Comparison of ENCODE assay signal across 11 cellular contexts in the genomic region with DNA sequence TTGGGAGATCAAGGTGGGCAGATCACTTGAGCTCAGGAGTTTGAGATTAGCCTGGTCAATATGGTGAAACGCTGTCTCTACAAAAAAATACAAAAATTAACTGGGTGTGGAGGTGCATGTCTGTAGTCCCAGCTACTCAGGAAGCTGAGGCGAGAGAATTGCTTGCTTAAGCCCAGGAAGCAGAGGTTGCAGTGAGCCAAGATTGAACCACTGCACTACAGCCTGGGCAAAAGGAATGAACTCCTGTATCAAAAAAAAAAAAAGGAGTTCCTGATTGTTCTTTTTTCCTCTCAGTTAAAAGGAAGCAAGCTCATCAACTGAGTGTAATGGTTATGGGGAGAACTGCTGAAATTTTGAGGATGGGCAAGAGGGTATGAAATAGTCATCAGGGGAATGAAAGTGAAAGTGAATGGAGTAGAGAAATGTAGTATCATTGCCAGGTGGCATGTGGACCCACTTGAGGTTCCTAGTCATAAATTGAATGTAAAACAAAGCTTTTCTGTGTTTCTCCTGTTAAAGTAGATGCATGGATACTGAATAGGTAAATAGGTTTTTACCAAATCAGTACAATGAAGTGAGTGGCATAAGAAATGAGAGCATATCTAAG. TPM values are rescaled to one million over a fixed set of nuclear protein-coding genes. Genes with fewer than 3 reads are reported as not detected.
A peak's percentile ranks its signal among the peaks of the same experiment; 100 is the strongest.
DNase-seq lines count a peak whose midpoint lies in the region; ATAC-seq and TF ChIP-seq lines count a peak whose summit lies in the region.
"Had no signal": no experiment of that assay in that cellular context is flagged by ENCODE, and none has a peak within 500 bp of the region (broad histone marks: within the 10 kb centered on the region; RNA-seq: fewer than 3 reads in every experiment).

No MANE protein-coding gene starts in this region.

- H3K4me1 Mint-ChIP-seq in central memory CD8-positive, alpha-beta T cell = peaks cover 4% of the 10 kb centered on the region
- H3K4me1 Mint-ChIP-seq in chondrocyte (ENCODE audit: low read depth) (no peaks in the 10 kb centered on the region), HFFc6 (ENCODE audit: low read depth) (no peaks in the 10 kb centered on the region)

- no peak overlapping the region for H3K4me3 Mint-ChIP-seq in central memory CD8-positive, alpha-beta T cell
- H3K4me3 Mint-ChIP-seq in chondrocyte (ENCODE audit: unreplicated experiment) (no peak overlapping the region), HFFc6 (no peak overlapping the region)

- WGBS in heart left ventricle, 4 donors = 55 to 71% (median 60%) methylated on average over 2 of the region's 2 CpGs

- H3K4me1 ChIP-seq in heart left ventricle = peaks cover 0 to 25% (median 8%) of the 10 kb centered on the region in 12 donors

- no peak for DNase-seq in heart left ventricle
- no peak for DNase-seq in cardiac septum (ENCODE audit: low spot score)
- DNase-seq in central memory CD8-positive, alpha-beta T cell (ENCODE audit: low spot score in 2 of 2) = no peak
- no peak for DNase-seq in NOMO-1 treated with DMSO at 0.1 percent for 48 hours (lab: John Stamatoyannopoulos, UW; ENCODE audit: unreplicated experiment)
- DNase-seq in chondrocyte (ENCODE audit: low spot score) = no peak
- no peak for DNase-seq in HFFc6
- DNase-seq: C1 segment of cervical spinal cord, NCI-H187 had no signal

- peaks cover 0 to 100% (median 87%) of the 10 kb centered on the region in 9 donors for H3K36me3 ChIP-seq in heart left ventricle

- H3K9me3 Mint-ChIP-seq in central memory CD8-positive, alpha-beta T cell = no peaks in the 10 kb centered on the region
- H3K9me3 Mint-ChIP-seq in chondrocyte (ENCODE audit: low read depth) (no peaks in the 10 kb centered on the region), HFFc6 (no peaks in the 10 kb centered on the region)

- no peak for TF ChIP-seq POLR2A in heart left ventricle (IDR thresholded peaks at IDR 0.05)

- H3K36me3 Mint-ChIP-seq in central memory CD8-positive, alpha-beta T cell (ENCODE audit: insufficient read depth) = peaks cover 36% of the 10 kb centered on the region
- H3K36me3 Mint-ChIP-seq in chondrocyte (ENCODE audit: low read depth) (peaks cover 29% of the 10 kb centered on the region), HFFc6 (ENCODE audit: low read depth) (peaks cover 24% of the 10 kb centered on the region)

- no peaks in the 10 kb centered on the region for H3K27me3 ChIP-seq in heart left ventricle

- intact Hi-C loops in heart left ventricle (cut with DNase I) = loop anchor here in 7 of 10 donors (2.0 to 10.0 kb wide), 7 partner anchors 33 to 358 kb away; a partner anchor contains a TSS
- intact Hi-C loops in cardiac septum (cut with DNase I) = no loop called here

- ATAC-seq in heart left ventricle (peak in 3 of 4 donors; percentile 20 to 56 (median 41)), HG03097 (IDR thresholded peaks at IDR 0.05; ENCODE audit: low FRiP score, unreplicated experiment) (peak; percentile 58), HG03095 (IDR thresholded peaks at IDR 0.05; ENCODE audit: unreplicated experiment) (no peak)
- ATAC-seq in central memory CD8-positive, alpha-beta T cell (replicated peaks; ENCODE audit: extremely low read depth, poor library complexity, severe bottlenecking) = peak; percentile 78

- H3K9me3 ChIP-seq in heart left ventricle = no peaks in the 10 kb centered on the region
- H3K9me3 ChIP-seq: thoracic aorta had no signal

- no peaks in the 10 kb centered on the region for H3K27me3 Mint-ChIP-seq in central memory CD8-positive, alpha-beta T cell
- H3K27me3 Mint-ChIP-seq in chondrocyte (ENCODE audit: low read depth) (no peaks in the 10 kb centered on the region), HFFc6 (ENCODE audit: insufficient read depth) (no peaks in the 10 kb centered on the region)

- peak overlapping the region in 2 of 12 donors; percentile 8 to 65 for H3K27ac ChIP-seq in heart left ventricle
- H3K27ac ChIP-seq: thoracic aorta had no signal

- no peak overlapping the region for H3K4me3 ChIP-seq in heart left ventricle
- H3K4me3 ChIP-seq: thoracic aorta had no signal

- TF ChIP-seq CTCF in heart left ventricle (IDR thresholded peaks at IDR 0.05) (no peak), chondrocyte (IDR thresholded peaks at IDR 0.05) (no peak), HFFc6 (IDR thresholded peaks at IDR 0.05) (no peak)

- no peak overlapping the region for H3K27ac Mint-ChIP-seq in central memory CD8-positive, alpha-beta T cell (ENCODE audit: low read depth)
- H3K27ac Mint-ChIP-seq in chondrocyte (ENCODE audit: unreplicated experiment) = no peak overlapping the region
- H3K27ac Mint-ChIP-seq in HFFc6 = no peak overlapping the region

RNA-seq across cellular contexts. Expression of a gene that starts 35.6 kb away (rescaled TPM):
- 100 to 1,000 TPM in 7 of 9 donors, 10 to 100 TPM in 2; 53.6 to 203 (median 127) TPM for total RNA-seq in heart left ventricle
- 10 to 100 TPM; 26.3 to 77.6 TPM for polyA plus RNA-seq in heart left ventricle
- total RNA-seq in cardiac septum = 160 TPM
- 118 to 135 TPM (median 133 TPM) in 3 replicates for total RNA-seq in chondrocyte
- 100 to 1,000 TPM in 3 of 6 experiments, 10 to 100 TPM in 3; 91.0 to 102 (median 100) TPM for total RNA-seq in HFFc6 (2021; fragmentation: NEBNext Ultra II Directional; extraction: Animal tissue kit (Norgen Biotek cat#: 25700))
